1 cellular context compared by ENCODE assay signal in genomic region chrX:55451990-55452824, GRCh38.
TF ChIP-seq lines count a peak whose summit lies in the region.

Gene MAGEH1 (plus strand): TSS chrX:55452127. CDS start chrX:55452375, 248 bp downstream.

TF ChIP-seq in HepG2, 621 proteins besides CTCF, POLR2A, EP300 and RAD21 (continued from another document and continues in another):
- 0 out of 2 replicates have a peak, but pooled peaks have one; percentile 31 for TF ChIP-seq ZSCAN31 (CRISPR knock-in tag; IDR thresholded peaks at IDR 0.05; ENCODE audit: low read depth)
- TF ChIP-seq ZNF773 (CRISPR knock-in tag; IDR thresholded peaks at IDR 0.05; ENCODE audit: borderline replicate concordance), result no peak
- TF ChIP-seq AGO2 (optimal IDR thresholded peaks at IDR 0.05; ENCODE audit: low read depth, low read length), result no peak
- TF ChIP-seq ZBTB21 (CRISPR knock-in tag; IDR thresholded peaks at IDR 0.05), result no peak
- no peak for TF ChIP-seq ATF1 (CRISPR knock-in tag; IDR thresholded peaks at IDR 0.05)
- no peak for TF ChIP-seq ZNF503 (CRISPR knock-in tag; IDR thresholded peaks at IDR 0.05)
- TF ChIP-seq ZZZ3 (CRISPR knock-in tag; IDR thresholded peaks at IDR 0.05; ENCODE audit: borderline replicate concordance), result no peak
- TF ChIP-seq HDAC1 (CRISPR knock-in tag; IDR thresholded peaks at IDR 0.05), result peak; percentile 48; the same call in 1 of the 2 replicates
- TF ChIP-seq ZFY (CRISPR knock-in tag; IDR thresholded peaks at IDR 0.05), result peak; percentile 30; the same call in 1 of the 2 replicates
- TF ChIP-seq ZNF687 (CRISPR knock-in tag; IDR thresholded peaks at IDR 0.05), result peak; percentile 56
- 0 out of 2 replicates have a peak, but pooled peaks have one; percentile 24 for TF ChIP-seq RBFOX2 (IDR thresholded peaks at IDR 0.05; ENCODE audit: low read depth, low read length)
- TF ChIP-seq FOXP1 (IDR thresholded peaks at IDR 0.05), result no peak
- TF ChIP-seq FOXP1 (CRISPR knock-in tag; IDR thresholded peaks at IDR 0.05), result no peak
- TF ChIP-seq ZBTB7B (CRISPR knock-in tag; IDR thresholded peaks at IDR 0.05), result no peak
- TF ChIP-seq ZNF747 (CRISPR knock-in tag; IDR thresholded peaks at IDR 0.05; ENCODE audit: borderline replicate concordance), result no peak
- TF ChIP-seq SMAD3 (CRISPR knock-in tag; IDR thresholded peaks at IDR 0.05), result no peak
- TF ChIP-seq ARID5B (CRISPR knock-in tag; IDR thresholded peaks at IDR 0.05), result peak; percentile 9; the same call in 1 of the 2 replicates
- TF ChIP-seq GPN1 (CRISPR knock-in tag; IDR thresholded peaks at IDR 0.05; ENCODE audit: borderline replicate concordance), result no peak
- TF ChIP-seq YEATS2 (CRISPR knock-in tag; IDR thresholded peaks at IDR 0.05; ENCODE audit: borderline replicate concordance), result no peak
- TF ChIP-seq ZNF580 (CRISPR knock-in tag; IDR thresholded peaks at IDR 0.05; ENCODE audit: borderline replicate concordance, low read depth), result no peak
- no peak for TF ChIP-seq HNRNPK (IDR thresholded peaks at IDR 0.05; ENCODE audit: low read depth, low read length, poor library complexity, severe bottlenecking)
- no peak for TF ChIP-seq ZNF282 (IDR thresholded peaks at IDR 0.05; ENCODE audit: partially characterized antibody)
- TF ChIP-seq GABPB1 (CRISPR knock-in tag; IDR thresholded peaks at IDR 0.05), result peak; percentile 89
- no peak for TF ChIP-seq CREB1 (IDR thresholded peaks at IDR 0.05)
- TF ChIP-seq CREB1 (CRISPR knock-in tag; IDR thresholded peaks at IDR 0.05), result no peak
- peak; percentile 24; the same call in 1 of the 2 replicates for TF ChIP-seq SP2 (CRISPR knock-in tag; IDR thresholded peaks at IDR 0.05)
- TF ChIP-seq ZGPAT (CRISPR knock-in tag; IDR thresholded peaks at IDR 0.05), result no peak; the same call in 1 of the 2 replicates
- no peak for TF ChIP-seq TMF1 (CRISPR knock-in tag; IDR thresholded peaks at IDR 0.05; ENCODE audit: low read depth)
- peak; percentile 64; the same call in 1 of the 2 replicates for TF ChIP-seq CBX5 (CRISPR knock-in tag; IDR thresholded peaks at IDR 0.05; ENCODE audit: borderline replicate concordance)
- TF ChIP-seq ZNF337 (CRISPR knock-in tag; IDR thresholded peaks at IDR 0.05; ENCODE audit: borderline replicate concordance, low read depth), result no peak
- TF ChIP-seq ZNF274 (CRISPR knock-in tag; IDR thresholded peaks at IDR 0.05), result no peak
- TF ChIP-seq TFDP1 (CRISPR knock-in tag; IDR thresholded peaks at IDR 0.05; ENCODE audit: borderline replicate concordance), result peak; percentile 31; the same call in 1 of the 2 replicates
- no peak for TF ChIP-seq ZMAT5 (CRISPR knock-in tag; IDR thresholded peaks at IDR 0.05; ENCODE audit: borderline replicate concordance, low read depth)
- no peak for TF ChIP-seq HMGA1 (CRISPR knock-in tag; conservative IDR thresholded peaks at IDR 0.05)
- TF ChIP-seq ZNF280B (CRISPR knock-in tag; IDR thresholded peaks at IDR 0.05; ENCODE audit: borderline replicate concordance), result no peak
- TF ChIP-seq CHD2 (IDR thresholded peaks at IDR 0.05; ENCODE audit: low read depth, low read length), result peak; percentile 62
- TF ChIP-seq HNF4A (CRISPR knock-in tag; IDR thresholded peaks at IDR 0.05), result no peak
- TF ChIP-seq NR2F2 (IDR thresholded peaks at IDR 0.05; ENCODE audit: borderline replicate concordance, low read depth), result no peak
- no peak for TF ChIP-seq PAXIP1 (CRISPR knock-in tag; conservative IDR thresholded peaks at IDR 0.05)
- TF ChIP-seq E2F1 (CRISPR knock-in tag; IDR thresholded peaks at IDR 0.05), result no peak
- no peak for TF ChIP-seq ZNF615 (CRISPR knock-in tag; IDR thresholded peaks at IDR 0.05; ENCODE audit: borderline replicate concordance)
- no peak for TF ChIP-seq GATAD1 (CRISPR knock-in tag; IDR thresholded peaks at IDR 0.05)
- no peak for TF ChIP-seq ISL2 (CRISPR knock-in tag; IDR thresholded peaks at IDR 0.05)
- no peak for TF ChIP-seq ZNF329 (CRISPR knock-in tag; IDR thresholded peaks at IDR 0.05; ENCODE audit: low read depth)
- no peak for TF ChIP-seq MAFK (conservative IDR thresholded peaks at IDR 0.05 in 1 of 2, IDR thresholded peaks at IDR 0.05 in 1 of 2; ENCODE audit: low read length in 2 of 2)
